In genomic region chr1:51515982-51516638, GRCh38 we compare ENCODE assay signal across 11 cellular contexts. TPM values are rescaled to one million over a fixed set of nuclear protein-coding genes. Genes with fewer than 3 reads are reported as not detected.
DNase-seq lines count a peak whose midpoint lies in the region; ATAC-seq, FAIRE-seq and TF ChIP-seq lines count a peak whose summit lies in the region.
"Had no signal": no experiment of that assay in that cellular context is flagged by ENCODE, and none has a peak within 500 bp of the region (broad histone marks: within the 10 kb centered on the region; RNA-seq: fewer than 3 reads in every experiment).

No MANE protein-coding gene starts in this region.

- peak overlapping the region in 6 of 10 donors; percentile 77 to 87 (median 78) for H3K4me3 ChIP-seq in heart right ventricle
- H3K4me3 ChIP-seq in astrocyte (ENCODE audit: insufficient read depth, low read depth, low read length), result no peak overlapping the region
- peak overlapping the region in 1 of 2 donors; percentile 55 for H3K4me3 ChIP-seq in mucosa of rectum (ENCODE audit: low read length in 2 of 2)
- peak overlapping the region in 1 of 4 donors; percentile 9 for H3K4me3 ChIP-seq in transverse colon

- H3K4me1 Mint-ChIP-seq in astrocyte (ENCODE audit: low read depth, unreplicated experiment), result peaks cover 31% of the 10 kb centered on the region
- H3K4me1 Mint-ChIP-seq in activated naive CD4-positive, alpha-beta T cell treated with anti-CD3 and anti-CD28 coated beads, Interleukin-2, amount 10 ng/mL, durations not matched to agents 7 days and 5 days, result peaks cover 61% of the 10 kb centered on the region

- intact Hi-C loops in heart right ventricle (cut with DNase I) (loop anchor here in 7 of 10 donors (1.0 to 10.0 kb wide), 7 partner anchors 44 to 541 kb away; partner anchors contain the start of gene CDKN2C (in 1 of the 7)), cardiac septum (cut with DNase I) (loop anchor here (5.0 kb wide), 3 partner anchors 99 to 544 kb away; partner anchors contain the start of genes CDKN2C and RNF11), transverse colon (cut with DNase I; ENCODE audit: low total_unique reads) (no loop called here)

- no peak for TF ChIP-seq POLR2A in transverse colon (IDR thresholded peaks at IDR 0.05)

- no peaks in the 10 kb centered on the region for H3K27me3 Mint-ChIP-seq in astrocyte (ENCODE audit: low read depth, unreplicated experiment)
- no peaks in the 10 kb centered on the region for H3K27me3 Mint-ChIP-seq in activated naive CD4-positive, alpha-beta T cell treated with anti-CD3 and anti-CD28 coated beads, Interleukin-2, amount 10 ng/mL, durations not matched to agents 7 days and 5 days
- H3K27me3 Mint-ChIP-seq: activated CD4-positive, alpha-beta T cell treated with anti-CD3 and anti-CD28 coated beads for 36 hours had no signal

- no peak for DNase-seq in heart right ventricle
- no peak for DNase-seq in cardiac septum (ENCODE audit: low spot score)
- no peak for DNase-seq in astrocyte (ENCODE audit: low read depth)
- DNase-seq in transverse colon, result no peak
- DNase-seq in foreskin melanocyte, result no peak
- DNase-seq in activated naive CD4-positive, alpha-beta T cell treated with anti-CD3 and anti-CD28 coated beads, Interleukin-2, amount 10 ng/mL, durations not matched to agents 7 days and 5 days, result no peak
- no peak for DNase-seq in NCI-H2171 treated with DMSO at 0.1 percent for 48 hours (lab: John Stamatoyannopoulos, UW)
- DNase-seq: activated CD4-positive, alpha-beta T cell treated with anti-CD3 and anti-CD28 coated beads for 36 hours; MV-4-11; stimulated activated naive CD4-positive, alpha-beta T cell treated with Interleukin-2 at 50 U/mL for 16 hours had no signal

- H3K36me3 ChIP-seq in heart right ventricle, result no peaks in the 10 kb centered on the region
- no peaks in the 10 kb centered on the region for H3K36me3 ChIP-seq in astrocyte (ENCODE audit: insufficient read depth, low read length)
- H3K36me3 ChIP-seq in mucosa of rectum (ENCODE audit: control insufficient read depth in 2 of 2, insufficient read depth in 2 of 2, low read length in 2 of 2), result no peaks in the 10 kb centered on the region
- no peaks in the 10 kb centered on the region for H3K36me3 ChIP-seq in transverse colon

- no peak for TF ChIP-seq EP300 in transverse colon (IDR thresholded peaks at IDR 0.05; ENCODE audit: low read depth)

- H3K4me1 ChIP-seq in heart right ventricle (peaks cover 0 to 84% (median 66%) of the 10 kb centered on the region in 9 donors), astrocyte (ENCODE audit: insufficient read depth, low read length) (peaks cover 16% of the 10 kb centered on the region), mucosa of rectum (ENCODE audit: control insufficient read depth in 2 of 2, insufficient read depth in 2 of 2, low read length in 2 of 2) (peaks cover 29 to 57% of the 10 kb centered on the region in 2 donors), transverse colon (peaks cover 14 to 82% (median 46%) of the 10 kb centered on the region in 4 donors)

- H2AFZ ChIP-seq in astrocyte (ENCODE audit: low read depth, low read length), result no peak overlapping the region

- TF ChIP-seq CTCF in heart right ventricle (IDR thresholded peaks at IDR 0.05), result no peak
- no peak for TF ChIP-seq CTCF in astrocyte (IDR thresholded peaks at IDR 0.05; ENCODE audit: insufficient read depth, low read depth, low read length)
- TF ChIP-seq CTCF in transverse colon (IDR thresholded peaks at IDR 0.05), result no peak

- H3K27ac ChIP-seq in heart right ventricle (peak overlapping the region in 9 of 10 donors; percentile 51 to 95 (median 91)), astrocyte (ENCODE audit: low read depth, low read length) (no peak overlapping the region), mucosa of rectum (ENCODE audit: low read depth in 2 of 2, low read length in 2 of 2) (peak overlapping the region; percentile 10 to 26), transverse colon (peak overlapping the region; percentile 90 to 98 (median 96))

- CTCF ChIA-PET in activated naive CD4-positive, alpha-beta T cell treated with anti-CD3 and anti-CD28 coated beads, Interleukin-2, amount 10 ng/mL, durations not matched to agents 7 days and 5 days (lab: Charles Lee), result interaction anchor here (0.6 to 0.9 kb wide), 3 partner anchors 8 to 586 kb away, joined by 3 to 4 read pairs (median 3); no protein-coding TSS in a partner anchor

- in situ Hi-C loops in transverse colon (cut with MboI; ENCODE audit: low pct_ligation_motif_present in 1 of 4, low pct_unique_long_range_greater_than_20kb in 1 of 4, low sequenced_read_pairs in 3 of 4), result no loop called here

- H3K4me3 Mint-ChIP-seq in astrocyte (ENCODE audit: unreplicated experiment), result peak overlapping the region; percentile 93
- no peak overlapping the region for H3K4me3 Mint-ChIP-seq in activated naive CD4-positive, alpha-beta T cell treated with anti-CD3 and anti-CD28 coated beads, Interleukin-2, amount 10 ng/mL, durations not matched to agents 7 days and 5 days

- H3K27me3 ChIP-seq in heart right ventricle (no peaks in the 10 kb centered on the region), astrocyte (ENCODE audit: insufficient read depth, low read length) (no peaks in the 10 kb centered on the region), mucosa of rectum (ENCODE audit: control insufficient read depth in 2 of 2, insufficient read depth in 2 of 2, low read length in 2 of 2) (no peaks in the 10 kb centered on the region), transverse colon (no peaks in the 10 kb centered on the region)

- no peaks in the 10 kb centered on the region for H3K9me3 Mint-ChIP-seq in astrocyte (ENCODE audit: unreplicated experiment)
- H3K9me3 Mint-ChIP-seq in activated naive CD4-positive, alpha-beta T cell treated with anti-CD3 and anti-CD28 coated beads, Interleukin-2, amount 10 ng/mL, durations not matched to agents 7 days and 5 days, result no peaks in the 10 kb centered on the region

- H3K79me2 ChIP-seq in astrocyte (ENCODE audit: insufficient read depth, low read length), result peaks cover 74% of the 10 kb centered on the region

- peak; percentile 54 for FAIRE-seq in astrocyte (lab: Jason Lieb, UNC)

- peaks cover 44% of the 10 kb centered on the region for H4K20me1 ChIP-seq in astrocyte (ENCODE audit: insufficient read depth, low read length)

- no peaks in the 10 kb centered on the region for H3K36me3 Mint-ChIP-seq in astrocyte (ENCODE audit: low read depth, unreplicated experiment)
- peaks cover 8% of the 10 kb centered on the region for H3K36me3 Mint-ChIP-seq in activated naive CD4-positive, alpha-beta T cell treated with anti-CD3 and anti-CD28 coated beads, Interleukin-2, amount 10 ng/mL, durations not matched to agents 7 days and 5 days

- no peak overlapping the region for H3K9ac ChIP-seq in astrocyte (ENCODE audit: low read length)
- peak overlapping the region in 1 of 2 donors; percentile 4 for H3K9ac ChIP-seq in mucosa of rectum (ENCODE audit: low read depth in 1 of 2, low read length in 2 of 2)

- H3K9me3 ChIP-seq in heart right ventricle (no peaks in the 10 kb centered on the region), astrocyte (ENCODE audit: insufficient read depth, low read depth, low read length) (no peaks in the 10 kb centered on the region), mucosa of rectum (ENCODE audit: control insufficient read depth in 2 of 2, low read length in 2 of 2) (no peaks in the 10 kb centered on the region), transverse colon (no peaks in the 10 kb centered on the region)

- no peak for ATAC-seq in heart right ventricle
- ATAC-seq: activated CD4-positive, alpha-beta T cell treated with anti-CD3 and anti-CD28 coated beads for 36 hours had no signal

- peak overlapping the region; percentile 97 for H3K4me2 ChIP-seq in astrocyte (ENCODE audit: low read length)

- H3K27ac Mint-ChIP-seq in astrocyte (ENCODE audit: unreplicated experiment), result no peak overlapping the region
- no peak overlapping the region for H3K27ac Mint-ChIP-seq in activated naive CD4-positive, alpha-beta T cell treated with anti-CD3 and anti-CD28 coated beads, Interleukin-2, amount 10 ng/mL, durations not matched to agents 7 days and 5 days
- H3K27ac Mint-ChIP-seq: activated CD4-positive, alpha-beta T cell treated with anti-CD3 and anti-CD28 coated beads for 36 hours had no signal

RNA-seq across cellular contexts. Expression of gene EPS15, which starts 3.0 kb away (rescaled TPM):
- 10 to 100 TPM; 52.9 to 81.4 (median 63.9) TPM for total RNA-seq in heart right ventricle
- 10 to 100 TPM; 12.4 to 27.4 TPM for polyA plus RNA-seq in heart right ventricle
- total RNA-seq in cardiac septum, result 46.6 TPM
- total RNA-seq in astrocyte, result 66.6 and 70.6 TPM in 2 replicates
- 10 to 100 TPM; 43.8 to 74.0 (median 59.9) TPM for total RNA-seq in transverse colon
